In the genomic region with DNA sequence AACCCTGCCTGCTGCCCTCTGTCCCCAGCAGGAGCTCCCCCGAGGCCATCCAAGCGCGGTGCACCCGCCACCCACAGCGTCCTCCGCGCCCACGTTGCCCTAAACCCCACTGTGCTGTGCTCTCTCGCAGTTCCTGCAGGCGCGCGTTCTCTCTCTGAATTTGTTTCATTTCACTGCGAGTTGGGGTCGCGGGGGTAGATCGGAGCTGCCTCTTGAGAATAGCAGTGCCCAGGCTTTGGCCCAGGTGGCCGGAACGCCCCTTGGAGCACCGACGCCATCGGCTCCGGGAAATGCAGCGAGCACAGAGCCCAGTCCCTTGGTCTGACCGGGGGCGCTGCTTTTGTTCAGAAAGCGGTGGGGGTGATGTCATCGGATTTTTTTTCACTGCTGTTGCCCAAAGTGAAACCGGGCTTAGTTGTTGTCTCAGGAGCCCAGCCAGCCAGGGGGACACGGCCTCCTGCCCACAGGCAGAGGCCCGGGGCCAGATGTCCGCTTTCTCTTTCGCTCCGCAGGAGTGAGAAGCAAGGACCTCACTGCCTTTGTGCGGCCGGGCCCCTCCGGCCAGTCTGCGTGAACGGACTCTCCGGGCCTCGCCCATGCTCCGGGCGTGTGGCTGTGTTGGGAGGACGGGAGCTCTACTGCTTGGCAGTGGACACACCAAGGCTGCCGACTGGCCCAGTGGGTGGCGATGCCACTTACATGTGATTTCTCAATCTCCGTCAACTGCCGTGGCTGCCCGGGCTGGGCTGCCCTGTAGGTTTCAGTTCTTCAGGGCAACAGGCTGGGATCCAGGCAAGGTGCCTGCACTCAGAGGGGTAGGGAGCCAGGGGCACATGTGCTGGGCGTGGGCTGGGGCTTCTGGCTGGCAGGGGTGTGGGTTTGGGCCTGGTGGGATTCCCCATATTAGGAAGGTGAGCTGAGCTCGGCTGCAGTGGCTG, we compare ENCODE assay signal across 9 cellular contexts. TPM values are rescaled to one million over a fixed set of nuclear protein-coding genes. Genes with fewer than 3 reads are reported as not detected.
DNase-seq lines count a peak whose midpoint lies in the region; ATAC-seq and TF ChIP-seq lines count a peak whose summit lies in the region.
"Had no signal": no experiment of that assay in that cellular context is flagged by ENCODE, and none has a peak within 500 bp of the region (broad histone marks: within the 10 kb centered on the region; RNA-seq: fewer than 3 reads in every experiment).

No MANE protein-coding gene starts in this region.

- TF ChIP-seq CTCF in AG09319 (IDR thresholded peaks at IDR 0.05; ENCODE audit: low read depth, low read length): peak; percentile 2; the same call in 1 of the 2 replicates
- TF ChIP-seq CTCF in cardiac fibroblast (IDR thresholded peaks at IDR 0.05; ENCODE audit: low read depth, low read length): no peak
- TF ChIP-seq CTCF in smooth muscle cell (IDR thresholded peaks at IDR 0.05; ENCODE audit: borderline replicate concordance, insufficient read depth, poor library complexity, severe bottlenecking): no peak

- peak overlapping the region; percentile 86 for H3K27ac ChIP-seq in smooth muscle cell (ENCODE audit: low read depth)

- H3K4me2 ChIP-seq in smooth muscle cell: peak overlapping the region; percentile 83

- peaks cover 2% of the 10 kb centered on the region for H3F3A ChIP-seq in smooth muscle cell (ENCODE audit: low read depth)

- 48% methylated on average over 50 of the region's 50 CpGs for WGBS in smooth muscle cell (ENCODE audit: low lambda C conversion rate)

- H3K4me1 ChIP-seq in smooth muscle cell (ENCODE audit: low read depth): peaks cover 7% of the 10 kb centered on the region

- H3K79me2 ChIP-seq in smooth muscle cell (ENCODE audit: low read depth): peaks cover 85% of the 10 kb centered on the region

- H3K4me3 ChIP-seq in cardiac fibroblast (replicated peaks in 1 of 2; ENCODE audit: low read depth in 2 of 2, low read length in 2 of 2) (peak overlapping the region; percentile 50 to 59), smooth muscle cell (peak overlapping the region; percentile 24)

- H3K9me3 ChIP-seq in smooth muscle cell (replicated peaks; ENCODE audit: low read depth): no peaks in the 10 kb centered on the region

- peaks cover 54% of the 10 kb centered on the region for H4K20me1 ChIP-seq in smooth muscle cell (ENCODE audit: low read depth)

- H3K9ac ChIP-seq in smooth muscle cell (ENCODE audit: low read depth): peak overlapping the region; percentile 77

- H2AFZ ChIP-seq in smooth muscle cell (ENCODE audit: low read depth): peak overlapping the region; percentile 40

- DNase-seq in AG09319 (ENCODE audit: extremely low read depth, low read depth) (peak; percentile 70), GM19240 (ENCODE audit: insufficient read length, low spot score) (peak; percentile 75), T-helper 9 cell (peak; percentile 24), cardiac fibroblast (ENCODE audit: low read depth in 2 of 2) (peak; percentile 91 to 95), iris pigment epithelial cell (ENCODE audit: low read depth) (peak; percentile 94), smooth muscle cell (lab: John Stamatoyannopoulos, UW; ENCODE audit: unreplicated experiment) (peak; percentile 23), NCI-H2081 (lab: John Stamatoyannopoulos, UW) (no peak)

- peak; percentile 69 for ATAC-seq in HG03460 (IDR thresholded peaks at IDR 0.05; ENCODE audit: unreplicated experiment)
- ATAC-seq: HCT116 had no signal

- no peaks in the 10 kb centered on the region for H3K27me3 ChIP-seq in smooth muscle cell (ENCODE audit: low read depth)

- no peaks in the 10 kb centered on the region for H3K36me3 ChIP-seq in smooth muscle cell (ENCODE audit: low read depth)

RNA-seq across cellular contexts. Expression of a gene that starts 43.2 kb away (rescaled TPM):
- total RNA-seq in smooth muscle cell: 10.4 and 11.6 TPM in 2 replicates
- 6.0 and 8.5 TPM in 2 replicates for polyA plus RNA-seq in smooth muscle cell

RNA-seq across cellular contexts. Expression of a gene that starts 50.1 kb away (rescaled TPM):
- 16.6 and 24.6 TPM in 2 replicates for total RNA-seq in smooth muscle cell
- 37.6 and 48.2 TPM in 2 replicates for polyA plus RNA-seq in smooth muscle cell

Comparison
In these comparisons a context has a peak if more than half of its experiments do, and no peak if none do; other contexts are left out.
1. DNase-seq: peak in AG09319 (single experiment), GM19240 (single experiment), T-helper 9 cell (single experiment), cardiac fibroblast (2 of 2), iris pigment epithelial cell (single experiment) and smooth muscle cell (single experiment); none in NCI-H2081 (0 of 2).